ENCODE assay signal across 8 cellular contexts in genomic region chr1:16236495-16237342, GRCh38. TPM values are rescaled to one million over a fixed set of nuclear protein-coding genes. Genes with fewer than 3 reads are reported as not detected.
A peak's percentile ranks its signal among the peaks of the same experiment; 100 is the strongest.
DNase-seq lines count a peak whose midpoint lies in the region; ATAC-seq and TF ChIP-seq lines count a peak whose summit lies in the region.

CPLANE2 (minus strand) TSS chr1:16237183; CDS start chr1:16236742, 441 bp downstream.

- peak within 1 kb of the TSS; percentile 92 for H3K4me2 ChIP-seq in OCI-LY1 (ENCODE audit: low read length)

- H3K27me3 ChIP-seq in OCI-LY1 (ENCODE audit: insufficient read depth, low read length) (no peaks in the 10 kb centered on the region), mucosa of rectum (ENCODE audit: control insufficient read depth in 2 of 2, insufficient read depth in 2 of 2, low read length in 2 of 2) (no peaks in the 10 kb centered on the region)

- peak within 1 kb of the TSS; percentile 70 for H3K4me3 ChIP-seq in OCI-LY1 (ENCODE audit: low read depth, low read length, poor library complexity, severe bottlenecking)
- peak within 1 kb of the TSS; percentile 81 for H3K4me3 ChIP-seq in epithelial cell of proximal tubule (ENCODE audit: low read depth, low read length)
- peak within 1 kb of the TSS; percentile 89 to 97 for H3K4me3 ChIP-seq in mucosa of rectum (ENCODE audit: low read length in 2 of 2)

- H3K9me2 ChIP-seq in OCI-LY1 (ENCODE audit: low read depth, low read length), result no peaks in the 10 kb centered on the region

- H3K27me3 Mint-ChIP-seq in Calu3 (ENCODE audit: unreplicated experiment), result no peaks in the 10 kb centered on the region

- TF ChIP-seq CTCF in Calu3 (IDR thresholded peaks at IDR 0.05; ENCODE audit: unreplicated experiment) (no peak), OCI-LY1 (IDR thresholded peaks at IDR 0.05; ENCODE audit: low read length) (no peak), epithelial cell of proximal tubule (conservative IDR thresholded peaks at IDR 0.05; ENCODE audit: low read depth, low read length) (no peak)

- peak within 1 kb of the TSS; percentile 78 for H3K4me3 Mint-ChIP-seq in Calu3 (ENCODE audit: low read depth, unreplicated experiment)

- H3K79me2 ChIP-seq in OCI-LY1 (ENCODE audit: insufficient read depth, low read length), result no peaks in the 10 kb centered on the region

- H3K9ac ChIP-seq in OCI-LY1 (ENCODE audit: low read length) (peak within 1 kb of the TSS; percentile 68), mucosa of rectum (ENCODE audit: low read depth in 1 of 2, low read length in 2 of 2) (peak within 1 kb of the TSS; percentile 91 to 94)

- H3K4me1 Mint-ChIP-seq in Calu3 (ENCODE audit: low read depth, unreplicated experiment), result no peaks in the 10 kb centered on the region

- peak within 1 kb of the TSS; percentile 80 for H2AFZ ChIP-seq in OCI-LY1 (ENCODE audit: low read length)

- H3K4me1 ChIP-seq in OCI-LY1 (ENCODE audit: insufficient read depth, low read length, severe bottlenecking) (peaks cover 22% of the 10 kb centered on the region), mucosa of rectum (ENCODE audit: control insufficient read depth in 2 of 2, insufficient read depth in 2 of 2, low read length in 2 of 2) (peaks cover 14 to 18% of the 10 kb centered on the region in 2 donors)

- ATAC-seq in GM21526 (IDR thresholded peaks at IDR 0.05; ENCODE audit: low FRiP score, unreplicated experiment), result peak; percentile 85

- H4K20me1 ChIP-seq in OCI-LY1 (ENCODE audit: insufficient read depth, low read length), result no peaks in the 10 kb centered on the region

- no peaks in the 10 kb centered on the region for H3K9me3 ChIP-seq in OCI-LY1 (ENCODE audit: low read length)
- no peaks in the 10 kb centered on the region for H3K9me3 ChIP-seq in mucosa of rectum (ENCODE audit: control insufficient read depth in 2 of 2, low read length in 2 of 2)

- H3K36me3 ChIP-seq in OCI-LY1 (ENCODE audit: insufficient read depth, low read length), result no peaks in the 10 kb centered on the region
- no peaks in the 10 kb centered on the region for H3K36me3 ChIP-seq in mucosa of rectum (ENCODE audit: control insufficient read depth in 2 of 2, insufficient read depth in 2 of 2, low read length in 2 of 2)

- BruUV-seq in Calu3 (replicated peaks; lab: Mats Ljungman, UMichigan), result no TSS peak

- H3K36me3 Mint-ChIP-seq in Calu3 (ENCODE audit: insufficient read depth, unreplicated experiment), result peaks cover 17% of the 10 kb centered on the region

- CTCF ChIA-PET in Calu3 (lab: Charles Lee), result interaction anchor here (0.6 to 1.3 kb wide), 2 partner anchors 127 to 156 kb away, joined by 3 read pairs; no protein-coding TSS in a partner anchor

- peak within 1 kb of the TSS; percentile 13 for H3K27ac ChIP-seq in OCI-LY1 (ENCODE audit: low read depth, low read length, poor library complexity, severe bottlenecking)
- peak within 1 kb of the TSS; percentile 84 to 93 for H3K27ac ChIP-seq in mucosa of rectum (ENCODE audit: low read depth in 2 of 2, low read length in 2 of 2)

- intact Hi-C loops in Calu3 (cut with micrococcal nuclease; ENCODE audit: unreplicated experiment), result loop anchor here (5.0 kb wide), 1 partner anchor 126 kb away; no protein-coding TSS in a partner anchor

- no peaks in the 10 kb centered on the region for H3K9me3 Mint-ChIP-seq in Calu3 (ENCODE audit: low read depth, unreplicated experiment)

- H3K27ac Mint-ChIP-seq in Calu3 (ENCODE audit: unreplicated experiment), result peak within 1 kb of the TSS; percentile 87

- DNase-seq in Calu3 (peak; percentile 93), HuH-7.5 (ENCODE audit: low spot score) (peak; percentile 86), activated T-cell treated with anti-CD3 and anti-CD28 coated beads for 4 hours (peak; percentile 95), epithelial cell of proximal tubule (ENCODE audit: low read depth) (no peak)
- peak; percentile 98 for DNase-seq in stimulated activated CD8-positive, alpha-beta memory T cell treated with anti-CD3 and anti-CD28 coated beads, Interleukin-4, amount 100 ng/mL, for 48 hours

- H3F3A ChIP-seq in OCI-LY1 (ENCODE audit: insufficient read depth, low read length), result no peaks in the 10 kb centered on the region

RNA-seq across cellular contexts. Expression of gene CPLANE2, which starts in this region (rescaled TPM):
- total RNA-seq in Calu3 (2022) (4.2 and 7.4 TPM in 2 replicates), epithelial cell of proximal tubule (2.5 and 2.8 TPM in 2 replicates)
